8 cellular contexts compared by ENCODE assay signal in genomic region chr12:62210422-62210821, GRCh38. TPM values are rescaled to one million over a fixed set of nuclear protein-coding genes. Genes with fewer than 3 reads are reported as not detected.
A peak's percentile ranks its signal among the peaks of the same experiment; 100 is the strongest.
DNase-seq lines count a peak whose midpoint lies in the region; ATAC-seq and TF ChIP-seq lines count a peak whose summit lies in the region.

No MANE protein-coding gene starts in this region.

- 37% methylated on average over 7 of the region's 7 CpGs for WGBS in hepatocyte (ENCODE audit: low lambda C conversion rate, missing lambda C conversion rate)

- peak; percentile 81 for TF ChIP-seq CTCF in GM12865 (IDR thresholded peaks at IDR 0.05; ENCODE audit: insufficient read depth, low read depth, low read length, missing control alignments)
- peak; percentile 71 for TF ChIP-seq CTCF in hepatocyte (IDR thresholded peaks at IDR 0.05; ENCODE audit: poor library complexity)

- no peaks in the 10 kb centered on the region for H3K9me3 ChIP-seq in hepatocyte (ENCODE audit: low read depth)

- H3K4me3 Mint-ChIP-seq in activated naive CD4-positive, alpha-beta T cell treated with anti-CD3 and anti-CD28 coated beads, Interleukin-2, amount 50 U/mL, for 24 hours: no peak overlapping the region

- H3K9me3 Mint-ChIP-seq in activated naive CD4-positive, alpha-beta T cell treated with anti-CD3 and anti-CD28 coated beads, Interleukin-2, amount 50 U/mL, for 24 hours: peaks cover 5% of the 10 kb centered on the region

- H3K36me3 ChIP-seq in hepatocyte (replicated peaks; ENCODE audit: insufficient read depth, low read depth): no peaks in the 10 kb centered on the region

- H4K20me1 ChIP-seq in hepatocyte (ENCODE audit: insufficient read depth, poor library complexity, severe bottlenecking): no peaks in the 10 kb centered on the region

- no peaks in the 10 kb centered on the region for H3K27me3 ChIP-seq in hepatocyte

- H2AFZ ChIP-seq in hepatocyte: no peak overlapping the region

- DNase-seq in ACHN: peak; percentile 57
- DNase-seq in GM12865 (ENCODE audit: low read depth): peak; percentile 47
- DNase-seq in NOMO-1 treated with DMSO at 0.1 percent for 48 hours (lab: John Stamatoyannopoulos, UW; ENCODE audit: unreplicated experiment): peak; percentile 60
- DNase-seq in hepatocyte (ENCODE audit: low spot score): peak; percentile 55
- peak in 2 of 3 experiments; percentile 10 to 13 for DNase-seq in stimulated activated CD4-positive, alpha-beta T cell treated with anti-CD3 and anti-CD28 coated beads, TNF-alpha, amount 100 ng/mL, for 4 hours (ENCODE audit: low read depth in 3 of 3)
- no peak for DNase-seq in NCI-H2029 treated with DMSO at 0.1 percent for 48 hours (lab: John Stamatoyannopoulos, UW)

- no peaks in the 10 kb centered on the region for H3K9me2 ChIP-seq in hepatocyte (replicated peaks; ENCODE audit: insufficient read depth)

- H3K4me2 ChIP-seq in hepatocyte: no peak overlapping the region

- no peaks in the 10 kb centered on the region for H3K4me1 ChIP-seq in hepatocyte (ENCODE audit: insufficient read depth)

- H3K4me3 ChIP-seq in GM12865 (ENCODE audit: low read depth, low read length) (no peak overlapping the region), hepatocyte (no peak overlapping the region)

- peaks cover 34% of the 10 kb centered on the region for H3K4me1 Mint-ChIP-seq in activated naive CD4-positive, alpha-beta T cell treated with anti-CD3 and anti-CD28 coated beads, Interleukin-2, amount 50 U/mL, for 24 hours

- no peaks in the 10 kb centered on the region for H3K36me3 Mint-ChIP-seq in activated naive CD4-positive, alpha-beta T cell treated with anti-CD3 and anti-CD28 coated beads, Interleukin-2, amount 50 U/mL, for 24 hours

- no peak overlapping the region for H3K27ac ChIP-seq in hepatocyte

- H3K27ac Mint-ChIP-seq in activated naive CD4-positive, alpha-beta T cell treated with anti-CD3 and anti-CD28 coated beads, Interleukin-2, amount 50 U/mL, for 24 hours: peak overlapping the region; percentile 17

- no peaks in the 10 kb centered on the region for H3K79me2 ChIP-seq in hepatocyte

- no peaks in the 10 kb centered on the region for H3K27me3 Mint-ChIP-seq in activated naive CD4-positive, alpha-beta T cell treated with anti-CD3 and anti-CD28 coated beads, Interleukin-2, amount 50 U/mL, for 24 hours

- ATAC-seq in HG02759 (IDR thresholded peaks at IDR 0.05; ENCODE audit: unreplicated experiment): peak; percentile 74

- in situ Hi-C loops in ACHN (cut with HindIII; ENCODE audit: low pct_ligation_motif_present, low pct_unique_long_range_greater_than_20kb, low sequenced_read_pairs): no loop called here

RNA-seq across cellular contexts. Expression of gene USP15, which starts 49.8 kb away (rescaled TPM):
- total RNA-seq in hepatocyte: 42.4 and 49.1 TPM in 2 replicates
- polyA plus RNA-seq in hepatocyte: 20.6 and 30.3 TPM in 2 replicates
